Comparison of ENCODE assay signal across 8 cellular contexts in genomic region chr9:38066167-38066906, GRCh38. TPM values are rescaled to one million over a fixed set of nuclear protein-coding genes. Genes with fewer than 3 reads are reported as not detected.
DNase-seq lines count a peak whose midpoint lies in the region; ATAC-seq, FAIRE-seq and TF ChIP-seq lines count a peak whose summit lies in the region.

No MANE protein-coding gene starts in this region.

- H3K4me3 ChIP-seq in kidney epithelial cell (ENCODE audit: low read depth, low read length) (peak overlapping the region; percentile 90), tibial artery (peak overlapping the region; percentile 96 to 98)

- peaks cover 31% of the 10 kb centered on the region for H3K4me1 Mint-ChIP-seq in activated T-cell treated with anti-CD3 and anti-CD28 coated beads, Interleukin-2, amount 50 U/mL, for 24 hours (ENCODE audit: low read depth)
- H3K4me1 Mint-ChIP-seq in activated naive CD8-positive, alpha-beta T cell (ENCODE audit: low read depth), result peaks cover 24% of the 10 kb centered on the region

- H3K36me3 ChIP-seq in kidney epithelial cell (ENCODE audit: control insufficient read depth, insufficient read depth, low read length) (peaks cover 2% of the 10 kb centered on the region), tibial artery (no peaks in the 10 kb centered on the region)

- H3K27ac ChIP-seq in tibial artery, result peak overlapping the region; percentile 94 to 98

- DNase-seq in activated T-cell treated with anti-CD3 and anti-CD28 coated beads, Interleukin-2, amount 50 U/mL, for 24 hours, result no peak
- DNase-seq in activated T-cell treated with anti-CD3 and anti-CD28 coated beads for 4 hours (no peak), kidney epithelial cell (ENCODE audit: low read depth) (no peak), tibial artery (no peak), GM12891 (ENCODE audit: insufficient read length, low spot score) (no peak)

- intact Hi-C loops in tibial artery (cut with DNase I; ENCODE audit: low total_unique reads), result no loop called here

- H3K9me3 ChIP-seq in tibial artery, result no peaks in the 10 kb centered on the region

- peaks cover 14% of the 10 kb centered on the region for H3K27me3 Mint-ChIP-seq in activated T-cell treated with anti-CD3 and anti-CD28 coated beads, Interleukin-2, amount 50 U/mL, for 24 hours
- H3K27me3 Mint-ChIP-seq in activated naive CD8-positive, alpha-beta T cell, result peaks cover 1% of the 10 kb centered on the region

- no peaks in the 10 kb centered on the region for H3K36me3 Mint-ChIP-seq in activated T-cell treated with anti-CD3 and anti-CD28 coated beads, Interleukin-2, amount 50 U/mL, for 24 hours (ENCODE audit: low read depth)
- no peaks in the 10 kb centered on the region for H3K36me3 Mint-ChIP-seq in activated naive CD8-positive, alpha-beta T cell

- H3K27me3 ChIP-seq in kidney epithelial cell (ENCODE audit: control insufficient read depth, insufficient read depth, low read length) (no peaks in the 10 kb centered on the region), tibial artery (no peaks in the 10 kb centered on the region)

- no peak for TF ChIP-seq POLR2A in GM12891 (IDR thresholded peaks at IDR 0.05; ENCODE audit: low read depth, low read length)

- FAIRE-seq in GM12891 (lab: Jason Lieb, UNC), result no peak

- H3K4me1 ChIP-seq in tibial artery, result peaks cover 0 to 66% (median 49%) of the 10 kb centered on the region in 4 donors

- peak; percentile 40 for TF ChIP-seq CTCF in kidney epithelial cell (IDR thresholded peaks at IDR 0.05; ENCODE audit: insufficient read depth, low read length, poor library complexity, severe bottlenecking)
- TF ChIP-seq CTCF in tibial artery (IDR thresholded peaks at IDR 0.05), result no peak

- H3K27ac Mint-ChIP-seq in activated T-cell treated with anti-CD3 and anti-CD28 coated beads, Interleukin-2, amount 50 U/mL, for 24 hours, result no peak overlapping the region
- no peak overlapping the region for H3K27ac Mint-ChIP-seq in activated naive CD8-positive, alpha-beta T cell

- peak overlapping the region; percentile 77 for H3K4me3 Mint-ChIP-seq in activated T-cell treated with anti-CD3 and anti-CD28 coated beads, Interleukin-2, amount 50 U/mL, for 24 hours
- peak overlapping the region; percentile 86 for H3K4me3 Mint-ChIP-seq in activated naive CD8-positive, alpha-beta T cell

- ATAC-seq in HG02678 (IDR thresholded peaks at IDR 0.05; ENCODE audit: unreplicated experiment) (no peak), HG02642 (IDR thresholded peaks at IDR 0.05; ENCODE audit: poor library complexity, unreplicated experiment) (no peak)

- H3K9me3 Mint-ChIP-seq in activated T-cell treated with anti-CD3 and anti-CD28 coated beads, Interleukin-2, amount 50 U/mL, for 24 hours, result no peaks in the 10 kb centered on the region
- H3K9me3 Mint-ChIP-seq in activated naive CD8-positive, alpha-beta T cell (ENCODE audit: low read depth), result no peaks in the 10 kb centered on the region

TF ChIP-seq in GM12891, 5 proteins besides CTCF, POLR2A, EP300 and RAD21:
- TF ChIP-seq POLR2AphosphoS5 (IDR thresholded peaks at IDR 0.05; ENCODE audit: low read depth, low read length), result no peak
- TF ChIP-seq TAF1 (IDR thresholded peaks at IDR 0.05; ENCODE audit: low read depth, low read length), result no peak
- TF ChIP-seq POU2F2 (IDR thresholded peaks at IDR 0.05; ENCODE audit: low read depth, low read length), result no peak
- TF ChIP-seq SPI1 (IDR thresholded peaks at IDR 0.05; ENCODE audit: low read depth, low read length), result no peak
- TF ChIP-seq PAX5 (IDR thresholded peaks at IDR 0.05; ENCODE audit: insufficient read depth, low read length, severe bottlenecking), result no peak

RNA-seq across cellular contexts. Expression of gene SHB, which starts 2.7 kb away (rescaled TPM):
- 39.1 and 42.2 TPM in 2 replicates for total RNA-seq in kidney epithelial cell
- 2.7 TPM for polyA plus RNA-seq in GM12891 (2012; ENCODE audit: low read depth, missing spikeins)
